Comparison of ENCODE assay signal across 1 cellular context in genomic region chr4:21802406-21802805, GRCh38.
TF ChIP-seq lines count a peak whose summit lies in the region.

No MANE protein-coding gene starts in this region.

TF ChIP-seq in GM23338, 12 proteins besides CTCF, POLR2A, EP300 and RAD21 (continued from another document):
- TF ChIP-seq ZNF462 (CRISPR knock-in tag; IDR thresholded peaks at IDR 0.05) (no peak), CREB1 (CRISPR knock-in tag; IDR thresholded peaks at IDR 0.05; ENCODE audit: low read depth) (no peak), ETS1 (IDR thresholded peaks at IDR 0.05) (no peak), EZH2phosphoT487 (IDR thresholded peaks at IDR 0.05; ENCODE audit: unreplicated experiment) (no peak)
